Comparison of ENCODE assay signal across 21 cellular contexts in genomic region chr14:76501156-76501555, GRCh38.
"Had no signal": no experiment of that assay in that cellular context is flagged by ENCODE, and none has a peak within 500 bp of the region (broad histone marks: within the 10 kb centered on the region; RNA-seq: fewer than 3 reads in every experiment).

No MANE protein-coding gene starts in this region.

- H3K27ac Mint-ChIP-seq: immature natural killer cell, nephron progenitor cell had no signal

- H3K36me3 ChIP-seq: gastroesophageal sphincter, neutrophil, right lobe of liver, stomach, thoracic aorta had no signal

- ATAC-seq: gastroesophageal sphincter, left colon, psoas muscle, right lobe of liver had no signal

- H3K27ac ChIP-seq: epithelial cell of prostate, esophagus muscularis mucosa, gastroesophageal sphincter, neutrophil, psoas muscle, right lobe of liver, stomach, thoracic aorta had no signal

- H3K4me3 ChIP-seq: esophagus muscularis mucosa, gastroesophageal sphincter, lung, psoas muscle, right lobe of liver, stomach, thoracic aorta had no signal

- H3K4me1 Mint-ChIP-seq: immature natural killer cell had no signal

- H3K36me3 Mint-ChIP-seq: immature natural killer cell had no signal

- H3K4me3 Mint-ChIP-seq: immature natural killer cell, nephron progenitor cell had no signal

- H3K27me3 ChIP-seq: neutrophil, right lobe of liver had no signal

- H3K4me1 ChIP-seq: esophagus muscularis mucosa, gastroesophageal sphincter, psoas muscle, right lobe of liver, stomach had no signal

- DNase-seq: effector memory CD4-positive, alpha-beta T cell; glutamatergic neuron; immature natural killer cell; left colon; left ventricle myocardium superior; mesenchymal stem cell; midbrain; nephron progenitor cell; psoas muscle; retina; stimulated activated CD4-positive, alpha-beta T cell treated with anti-CD3 and anti-CD28 coated beads, Interleukin-12 subunit alpha, Interleukin-12 subunit beta, amount 100 ng/mL, for 4 hours; stimulated activated naive CD4-positive, alpha-beta T cell; stomach; substantia nigra had no signal

- H3K9me3 Mint-ChIP-seq: immature natural killer cell, nephron progenitor cell had no signal

- H3K9me3 ChIP-seq: esophagus muscularis mucosa, gastroesophageal sphincter, neutrophil, psoas muscle, right lobe of liver, stomach, thoracic aorta had no signal
